ENCODE assay signal across 19 cellular contexts in genomic region chr13:107734891-107735620, GRCh38.
"Had no signal": no experiment of that assay in that cellular context is flagged by ENCODE, and none has a peak within 500 bp of the region (broad histone marks: within the 10 kb centered on the region; RNA-seq: fewer than 3 reads in every experiment).

No MANE protein-coding gene starts in this region.

- H3K4me3 Mint-ChIP-seq: activated CD4-positive, alpha-beta memory T cell treated with anti-CD3 and anti-CD28 coated beads for 36 hours; activated CD8-positive, alpha-beta memory T cell treated with anti-CD3 and anti-CD28 coated beads, Interleukin-2, amount 10 ng/mL, durations not matched to agents 7 days and 5 days; activated naive CD4-positive, alpha-beta T cell treated with anti-CD3 and anti-CD28 coated beads, Interleukin-2, amount 10 ng/mL, durations not matched to agents 7 days and 5 days; effector memory CD8-positive, alpha-beta T cell; immature natural killer cell; natural killer cell treated with Interleukin-12 subunit alpha and Interleukin-12 subunit beta and Interleukin-15 and Interleukin-18, amount 100 ng/mL, for 72 hours had no signal

- H3K4me3 ChIP-seq: ascending aorta, tibial nerve, vagina had no signal

- H3K27ac Mint-ChIP-seq: activated CD4-positive, alpha-beta memory T cell treated with anti-CD3 and anti-CD28 coated beads for 36 hours; activated CD8-positive, alpha-beta memory T cell treated with anti-CD3 and anti-CD28 coated beads, Interleukin-2, amount 10 ng/mL, durations not matched to agents 7 days and 5 days; activated naive CD4-positive, alpha-beta T cell treated with anti-CD3 and anti-CD28 coated beads, Interleukin-2, amount 10 ng/mL, durations not matched to agents 7 days and 5 days; activated T-helper 2 cell treated with anti-CD3 and anti-CD28 coated beads, Interferon-gamma antibody, Interleukin-2, Interleukin-4, amounts not matched to agents 10 μg/mL and 5 μg/mL and 100 μg/mL, durations not matched to agents 14 hours and 24 hours and 36 hours; effector memory CD8-positive, alpha-beta T cell; immature natural killer cell; natural killer cell treated with Interleukin-12 subunit alpha and Interleukin-12 subunit beta and Interleukin-15 and Interleukin-18, amount 100 ng/mL, for 72 hours had no signal

- H3K27me3 ChIP-seq: ascending aorta, tibial nerve, vagina had no signal

- H3K4me1 ChIP-seq: ascending aorta, tibial nerve, vagina had no signal

- H3K27ac ChIP-seq: ascending aorta, tibial nerve, vagina, VCaP had no signal

- H3K36me3 Mint-ChIP-seq: activated CD4-positive, alpha-beta memory T cell treated with anti-CD3 and anti-CD28 coated beads for 36 hours; activated CD8-positive, alpha-beta memory T cell treated with anti-CD3 and anti-CD28 coated beads, Interleukin-2, amount 10 ng/mL, durations not matched to agents 7 days and 5 days; activated naive CD4-positive, alpha-beta T cell treated with anti-CD3 and anti-CD28 coated beads, Interleukin-2, amount 10 ng/mL, durations not matched to agents 7 days and 5 days; immature natural killer cell; natural killer cell treated with Interleukin-12 subunit alpha and Interleukin-12 subunit beta and Interleukin-15 and Interleukin-18, amount 100 ng/mL, for 72 hours had no signal

- H3K9me3 Mint-ChIP-seq: natural killer cell treated with Interleukin-12 subunit alpha and Interleukin-12 subunit beta and Interleukin-15 and Interleukin-18, amount 100 ng/mL, for 72 hours had no signal

- H3K36me3 ChIP-seq: ascending aorta, tibial nerve, vagina had no signal

- H3K27me3 Mint-ChIP-seq: activated CD4-positive, alpha-beta memory T cell treated with anti-CD3 and anti-CD28 coated beads for 36 hours; activated CD8-positive, alpha-beta memory T cell treated with anti-CD3 and anti-CD28 coated beads, Interleukin-2, amount 10 ng/mL, durations not matched to agents 7 days and 5 days; activated naive CD4-positive, alpha-beta T cell treated with anti-CD3 and anti-CD28 coated beads, Interleukin-2, amount 10 ng/mL, durations not matched to agents 7 days and 5 days; effector memory CD8-positive, alpha-beta T cell; natural killer cell treated with Interleukin-12 subunit alpha and Interleukin-12 subunit beta and Interleukin-15 and Interleukin-18, amount 100 ng/mL, for 72 hours had no signal

- ATAC-seq: activated CD8-positive, alpha-beta memory T cell treated with anti-CD3 and anti-CD28 coated beads, Interleukin-2, amount 10 ng/mL, durations not matched to agents 7 days and 5 days; effector memory CD8-positive, alpha-beta T cell; natural killer cell treated with Interleukin-12 subunit alpha and Interleukin-12 subunit beta and Interleukin-15 and Interleukin-18, amount 100 ng/mL, for 72 hours had no signal

- DNase-seq: activated CD4-positive, alpha-beta memory T cell treated with anti-CD3 and anti-CD28 coated beads for 36 hours; activated CD8-positive, alpha-beta memory T cell treated with anti-CD3 and anti-CD28 coated beads, Interleukin-2, amount 10 ng/mL, durations not matched to agents 7 days and 5 days; activated naive CD4-positive, alpha-beta T cell treated with anti-CD3 and anti-CD28 coated beads, Interleukin-2, amount 10 ng/mL, durations not matched to agents 7 days and 5 days; activated T-cell treated with anti-CD3 and anti-CD28 coated beads, Interleukin-2, amount 50 U/mL, for 1 hour; central memory CD4-positive, alpha-beta T cell; dermis blood vessel endothelial cell; effector memory CD8-positive, alpha-beta T cell; foreskin melanocyte; immature natural killer cell; posterior cingulate gyrus; retina; stimulated activated CD4-positive, alpha-beta T cell treated with anti-CD3 and anti-CD28 coated beads, Interleukin-2, amount 100 ng/mL, for 48 hours; stimulated activated naive CD4-positive, alpha-beta T cell had no signal

- H3K4me1 Mint-ChIP-seq: activated CD8-positive, alpha-beta memory T cell treated with anti-CD3 and anti-CD28 coated beads, Interleukin-2, amount 10 ng/mL, durations not matched to agents 7 days and 5 days; activated naive CD4-positive, alpha-beta T cell treated with anti-CD3 and anti-CD28 coated beads, Interleukin-2, amount 10 ng/mL, durations not matched to agents 7 days and 5 days; immature natural killer cell had no signal

- H3K9me3 ChIP-seq: ascending aorta, tibial nerve, vagina had no signal
